ENCODE assay signal across 8 cellular contexts in the genomic region with DNA sequence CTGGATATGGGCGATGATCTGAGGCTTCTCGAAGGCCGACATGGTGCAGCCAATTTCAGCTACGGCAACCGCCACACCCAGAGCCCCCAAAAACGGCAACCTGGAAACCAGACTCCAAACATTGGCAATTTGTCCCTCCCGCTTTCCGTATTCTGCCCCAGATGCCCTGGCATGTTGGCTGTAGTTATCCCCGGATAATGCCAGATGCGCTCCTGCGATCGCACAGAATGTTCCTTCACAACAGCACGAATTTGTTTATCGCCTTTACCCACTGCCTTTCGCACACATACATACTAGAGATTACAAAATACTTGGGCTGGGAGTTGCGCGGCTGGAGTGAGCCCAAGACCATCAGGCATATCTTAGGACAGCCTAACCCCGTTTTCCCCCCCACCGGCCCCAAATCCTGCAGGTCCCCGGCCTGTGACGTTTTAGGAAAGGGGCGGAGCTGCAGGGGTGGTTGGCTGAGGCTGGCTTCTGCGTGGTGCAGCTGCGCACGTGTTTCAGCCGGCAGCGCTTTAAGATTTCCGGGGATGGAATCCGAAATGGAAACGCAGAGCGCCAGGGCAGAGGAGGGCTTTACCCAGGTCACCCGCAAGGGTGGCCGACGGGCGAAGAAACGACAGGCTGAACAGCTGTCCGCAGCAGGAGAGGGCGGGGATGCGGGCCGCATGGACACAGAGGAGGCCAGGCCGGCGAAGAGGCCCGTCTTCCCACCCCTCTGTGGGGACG. TPM values are rescaled to one million over a fixed set of nuclear protein-coding genes. Genes with fewer than 3 reads are reported as not detected.
DNase-seq lines count a peak whose midpoint lies in the region; ATAC-seq and TF ChIP-seq lines count a peak whose summit lies in the region.

A gene (plus strand): TSS at position 487 of the 732 bp plus-strand sequence. CDS start 47 bp downstream, at position 534.

- peaks cover 47% of the 10 kb centered on the region for H3K79me2 ChIP-seq in SU-DHL-6 (ENCODE audit: insufficient read depth, low read length)

- POLR2A ChIA-PET in activated naive CD8-positive, alpha-beta T cell treated with anti-CD3 and anti-CD28 coated beads, Interleukin-2, amount 10 ng/mL, durations not matched to agents 7 days and 5 days (lab: Charles Lee), result interaction anchor here (0.6 to 2.5 kb wide), 7 partner anchors 12 to 95 kb away, joined by 3 to 12 read pairs (median 4); a partner anchor contains a TSS

- H2AFZ ChIP-seq in SU-DHL-6 (ENCODE audit: low read depth, low read length, severe bottlenecking), result peak within 1 kb of the TSS; percentile 69

- H3K9me3 ChIP-seq in SU-DHL-6 (ENCODE audit: insufficient read depth, low read length), result no peaks in the 10 kb centered on the region
- no peaks in the 10 kb centered on the region for H3K9me3 ChIP-seq in thymus (ENCODE audit: control insufficient read depth)

- DNase-seq in NCI-H128 (lab: John Stamatoyannopoulos, UW; ENCODE audit: unreplicated experiment), result peak; percentile 90
- peak; percentile 95 for DNase-seq in activated naive CD8-positive, alpha-beta T cell treated with anti-CD3 and anti-CD28 coated beads, Interleukin-2, amount 10 ng/mL, durations not matched to agents 7 days and 5 days
- DNase-seq in head of caudate nucleus, result peak; percentile 90 to 98 (median 96)
- peak; percentile 97 for DNase-seq in osteocyte (ENCODE audit: extremely low spot score, unreplicated experiment)

- intact Hi-C loops in head of caudate nucleus (cut with DNase I), result loop anchor here (5.0 kb wide), 2 partner anchors 95 kb away; a partner anchor contains a TSS

- peak within 1 kb of the TSS; percentile 92 for H3K4me2 ChIP-seq in SU-DHL-6 (ENCODE audit: low read depth, low read length, poor library complexity, severe bottlenecking)

- H3K4me3 ChIP-seq in SU-DHL-6 (ENCODE audit: insufficient read depth, low read length, poor library complexity, severe bottlenecking) (peak within 1 kb of the TSS; percentile 85), thymus (ENCODE audit: low read length) (peak within 1 kb of the TSS; percentile 55)

- no peak for TF ChIP-seq CTCF in SU-DHL-6 (IDR thresholded peaks at IDR 0.05; ENCODE audit: insufficient read depth, low read length, poor library complexity, severe bottlenecking)
- TF ChIP-seq CTCF in osteocyte (IDR thresholded peaks at IDR 0.05), result no peak

- H3K9me2 ChIP-seq in SU-DHL-6 (replicated peaks; ENCODE audit: insufficient read depth, low read length), result no peaks in the 10 kb centered on the region

- no peaks in the 10 kb centered on the region for H4K20me1 ChIP-seq in SU-DHL-6 (ENCODE audit: low read depth, low read length)

- no peaks in the 10 kb centered on the region for H3K9me3 Mint-ChIP-seq in activated naive CD8-positive, alpha-beta T cell treated with anti-CD3 and anti-CD28 coated beads, Interleukin-2, amount 10 ng/mL, durations not matched to agents 7 days and 5 days
- H3K9me3 Mint-ChIP-seq in osteocyte (ENCODE audit: unreplicated experiment), result no peaks in the 10 kb centered on the region

- peak; percentile 93 for ATAC-seq in HG02678 (IDR thresholded peaks at IDR 0.05; ENCODE audit: unreplicated experiment)
- peak; percentile 86 for ATAC-seq in activated naive CD8-positive, alpha-beta T cell treated with anti-CD3 and anti-CD28 coated beads, Interleukin-2, amount 10 ng/mL, durations not matched to agents 7 days and 5 days (ENCODE audit: low read depth)

- H3K4me1 ChIP-seq in thymus (ENCODE audit: control insufficient read depth, insufficient read depth, low read length), result peaks cover 6% of the 10 kb centered on the region

- H3K36me3 Mint-ChIP-seq in activated naive CD8-positive, alpha-beta T cell treated with anti-CD3 and anti-CD28 coated beads, Interleukin-2, amount 10 ng/mL, durations not matched to agents 7 days and 5 days, result peaks cover 4% of the 10 kb centered on the region
- peaks cover 18% of the 10 kb centered on the region for H3K36me3 Mint-ChIP-seq in osteocyte (ENCODE audit: unreplicated experiment)

- peak; percentile 13 for TF ChIP-seq POLR2A in GM10847 (IDR thresholded peaks at IDR 0.05; ENCODE audit: extremely low read depth, insufficient read length)

- no peaks in the 10 kb centered on the region for H3K27me3 ChIP-seq in SU-DHL-6 (ENCODE audit: low read length)
- no peaks in the 10 kb centered on the region for H3K27me3 ChIP-seq in thymus (ENCODE audit: control insufficient read depth, insufficient read depth)

- peak within 1 kb of the TSS; percentile 88 for H3K4me3 Mint-ChIP-seq in activated naive CD8-positive, alpha-beta T cell treated with anti-CD3 and anti-CD28 coated beads, Interleukin-2, amount 10 ng/mL, durations not matched to agents 7 days and 5 days
- peak within 1 kb of the TSS; percentile 99 for H3K4me3 Mint-ChIP-seq in osteocyte (ENCODE audit: unreplicated experiment)

- peak within 1 kb of the TSS; percentile 100 for H3K27ac Mint-ChIP-seq in activated naive CD8-positive, alpha-beta T cell treated with anti-CD3 and anti-CD28 coated beads, Interleukin-2, amount 10 ng/mL, durations not matched to agents 7 days and 5 days
- peak within 1 kb of the TSS; percentile 100 for H3K27ac Mint-ChIP-seq in osteocyte (ENCODE audit: unreplicated experiment)

- peaks cover 27% of the 10 kb centered on the region for H3K4me1 Mint-ChIP-seq in activated naive CD8-positive, alpha-beta T cell treated with anti-CD3 and anti-CD28 coated beads, Interleukin-2, amount 10 ng/mL, durations not matched to agents 7 days and 5 days
- H3K4me1 Mint-ChIP-seq in osteocyte (ENCODE audit: unreplicated experiment), result peaks cover 32% of the 10 kb centered on the region

- H3K9ac ChIP-seq in SU-DHL-6 (ENCODE audit: low read length), result peak within 1 kb of the TSS; percentile 89

- H3K36me3 ChIP-seq in SU-DHL-6 (ENCODE audit: low read length) (peaks cover 14% of the 10 kb centered on the region; the same call in 1 of the 2 replicates), thymus (ENCODE audit: control insufficient read depth, insufficient read depth) (peaks cover 8% of the 10 kb centered on the region)

- H3K27me3 Mint-ChIP-seq in activated naive CD8-positive, alpha-beta T cell treated with anti-CD3 and anti-CD28 coated beads, Interleukin-2, amount 10 ng/mL, durations not matched to agents 7 days and 5 days, result no peaks in the 10 kb centered on the region
- no peaks in the 10 kb centered on the region for H3K27me3 Mint-ChIP-seq in osteocyte (ENCODE audit: unreplicated experiment)

- under 1% methylated on average over 44 of the region's 44 CpGs for WGBS in thymus

- H3K27ac ChIP-seq in SU-DHL-6 (ENCODE audit: low read depth, low read length) (peak within 1 kb of the TSS; percentile 82), thymus (ENCODE audit: low read depth) (peak within 1 kb of the TSS; percentile 95)

- H3F3A ChIP-seq in SU-DHL-6 (ENCODE audit: insufficient read depth), result peaks cover 7% of the 10 kb centered on the region; the same call in 1 of the 2 replicates

RNA-seq across cellular contexts. Expression of the gene that starts here (rescaled TPM):
- total RNA-seq in activated naive CD8-positive, alpha-beta T cell treated with anti-CD3 and anti-CD28 coated beads, Interleukin-2, amount 10 ng/mL, durations not matched to agents 7 days and 5 days, result 1 to 10 TPM; 8.5 to 9.2 TPM
- 10.3 and 11.3 TPM in 2 replicates for total RNA-seq in osteocyte
- 12.2 TPM for polyA plus RNA-seq in thymus

Comparison
In these comparisons a context has a peak if more than half of its experiments do, and no peak if none do; other contexts are left out.
1. Peak in every context shown above with its lines: DNase-seq, ATAC-seq, H3K4me3 ChIP-seq and H3K27ac ChIP-seq.